In the genomic region with DNA sequence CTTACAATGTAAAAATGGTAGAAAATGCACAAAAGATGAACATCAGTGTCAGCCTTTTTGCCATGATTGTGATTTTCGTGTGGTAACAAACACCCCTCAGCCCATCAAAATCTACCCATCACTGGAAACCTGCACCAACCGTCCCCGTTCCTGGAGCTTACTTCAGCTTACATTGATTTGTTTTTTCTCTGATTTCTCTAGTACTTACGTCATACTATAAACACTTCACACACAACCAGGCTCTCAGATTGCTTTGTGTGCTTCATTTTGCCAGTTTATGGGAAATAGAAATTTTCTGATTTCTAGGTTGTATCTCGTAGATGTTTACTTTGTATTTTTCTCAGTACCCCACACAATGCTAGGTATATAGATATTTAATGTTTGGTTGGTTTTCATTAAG, we compare ENCODE assay signal across 1 cellular context.
TF ChIP-seq lines count a peak whose summit lies in the region.

No MANE protein-coding gene starts in this region.

TF ChIP-seq in HEK293, 187 proteins besides CTCF, POLR2A, EP300 and RAD21 (continued from another document):
- TF ChIP-seq TSHZ1 (tag by site-specific recombination; IDR thresholded peaks at IDR 0.05; ENCODE audit: borderline replicate concordance) = no peak
